1 cellular context compared by ENCODE assay signal in the genomic region with DNA sequence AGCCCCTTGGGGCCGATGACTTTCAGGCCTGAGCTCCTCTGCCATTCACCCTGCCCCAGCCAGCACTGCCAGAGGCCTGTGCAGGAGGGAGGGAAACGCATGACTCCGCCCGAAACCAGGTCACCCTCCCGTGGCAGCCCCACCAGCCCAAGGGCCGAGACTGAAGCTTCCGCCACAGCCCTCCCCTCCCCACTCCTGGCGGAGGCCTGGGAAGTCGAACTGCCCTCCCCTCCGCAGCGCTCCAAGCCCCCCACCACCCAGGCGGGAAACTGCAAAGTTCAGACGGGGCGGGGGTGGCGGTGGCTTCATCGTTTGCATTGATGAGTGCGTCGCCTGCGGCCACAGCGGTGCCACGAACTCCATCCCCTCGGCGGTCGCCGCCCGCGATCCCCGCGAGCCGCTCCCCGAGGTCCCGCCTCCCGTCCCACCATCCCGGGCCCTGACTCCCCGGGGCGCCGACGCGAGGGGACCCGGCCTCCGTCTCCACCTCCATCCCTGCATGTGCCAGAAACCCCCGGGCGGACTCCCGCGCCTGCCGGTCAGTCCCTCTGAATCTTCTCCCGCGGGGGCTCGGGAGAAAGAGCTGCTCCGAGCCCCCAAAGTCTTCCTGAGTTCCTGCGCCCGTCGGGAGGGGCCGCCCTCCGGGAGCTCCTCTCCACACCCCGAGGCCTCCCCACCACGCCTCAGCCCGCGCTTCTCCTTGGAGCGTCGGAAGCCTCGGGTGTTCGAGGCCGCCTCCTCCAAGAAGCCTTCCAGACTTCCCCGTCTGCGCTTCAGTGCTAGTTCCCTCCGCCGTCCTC.
A peak's percentile ranks its signal among the peaks of the same experiment; 100 is the strongest.
TF ChIP-seq lines count a peak whose summit lies in the region.

No MANE protein-coding gene starts in this region.

TF ChIP-seq in HepG2, 621 proteins besides CTCF, POLR2A, EP300 and RAD21 (continued from another document):
- TF ChIP-seq ZSCAN30 (CRISPR knock-in tag; IDR thresholded peaks at IDR 0.05) (0 out of 2 replicates have a peak, but pooled peaks have one; percentile 8), ZFP36 (IDR thresholded peaks at IDR 0.05; ENCODE audit: borderline replicate concordance, low read depth, low read length, partially characterized antibody) (peak; percentile 94), ZBTB2 (CRISPR knock-in tag; IDR thresholded peaks at IDR 0.05; ENCODE audit: low read depth) (0 out of 2 replicates have a peak, but pooled peaks have one; percentile 12), ARNT (IDR thresholded peaks at IDR 0.05) (no peak), KLF16 (CRISPR knock-in tag; IDR thresholded peaks at IDR 0.05) (0 out of 4 replicates have a peak, but pooled peaks of 1 of the 2 experiments have one; percentile 11), PATZ1 (CRISPR knock-in tag; IDR thresholded peaks at IDR 0.05) (peak; percentile 79), ZNF333 (CRISPR knock-in tag; IDR thresholded peaks at IDR 0.05; ENCODE audit: borderline replicate concordance) (0 out of 2 replicates have a peak, but pooled peaks have one; percentile 41), SNAPC4 (CRISPR knock-in tag; IDR thresholded peaks at IDR 0.05) (0 out of 2 replicates have a peak, but pooled peaks have one; percentile 28), ISL2 (CRISPR knock-in tag; IDR thresholded peaks at IDR 0.05) (peak; percentile 45; the same call in 1 of the 2 replicates), ADNP (CRISPR knock-in tag; IDR thresholded peaks at IDR 0.05) (0 out of 2 replicates have a peak, but pooled peaks have one; percentile 50), GTF3A (CRISPR knock-in tag; conservative IDR thresholded peaks at IDR 0.05) (0 out of 2 replicates have a peak, but pooled peaks have one; percentile 38), PITX1 (CRISPR knock-in tag; IDR thresholded peaks at IDR 0.05) (0 out of 2 replicates have a peak, but pooled peaks have one; percentile 2), FOXO4 (CRISPR knock-in tag; conservative IDR thresholded peaks at IDR 0.05) (no peak), TOPORS (CRISPR knock-in tag; IDR thresholded peaks at IDR 0.05) (0 out of 2 replicates have a peak, but pooled peaks have one; percentile 29), HIVEP1 (CRISPR knock-in tag; IDR thresholded peaks at IDR 0.05) (peak; percentile 21; the same call in 1 of the 2 replicates), ZNF20 (CRISPR knock-in tag; IDR thresholded peaks at IDR 0.05) (peak; percentile 54; the same call in 1 of the 2 replicates), MAZ (IDR thresholded peaks at IDR 0.05; ENCODE audit: borderline replicate concordance, low read depth, low read length) (no peak; the same call in 1 of the 2 replicates), MAZ (CRISPR knock-in tag; IDR thresholded peaks at IDR 0.05; ENCODE audit: low read depth) (0 out of 2 replicates have a peak, but pooled peaks have one; percentile 26), POGZ (CRISPR knock-in tag; IDR thresholded peaks at IDR 0.05) (peak; percentile 55; the same call in 1 of the 2 replicates), ZNF678 (CRISPR knock-in tag; IDR thresholded peaks at IDR 0.05) (0 out of 2 replicates have a peak, but pooled peaks have one; percentile 15), HDAC2 (CRISPR knock-in tag; IDR thresholded peaks at IDR 0.05) (0 out of 2 replicates have a peak, but pooled peaks have one; percentile 10), NFE2 (CRISPR knock-in tag; IDR thresholded peaks at IDR 0.05) (no peak), GABPB1 (CRISPR knock-in tag; IDR thresholded peaks at IDR 0.05) (peak; percentile 8; the same call in 1 of the 2 replicates), PCBP1 (IDR thresholded peaks at IDR 0.05; ENCODE audit: borderline replicate concordance, low read depth, low read length) (0 out of 2 replicates have a peak, but pooled peaks have one; percentile 30)
- TF ChIP-seq, protein P1, sequence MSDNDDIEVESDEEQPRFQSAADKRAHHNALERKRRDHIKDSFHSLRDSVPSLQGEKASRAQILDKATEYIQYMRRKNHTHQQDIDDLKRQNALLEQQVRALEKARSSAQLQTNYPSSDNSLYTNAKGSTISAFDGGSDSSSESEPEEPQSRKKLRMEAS (IDR thresholded peaks at IDR 0.05): 0 out of 2 replicates have a peak, but pooled peaks have one; percentile 13
- TF ChIP-seq, protein P2, sequence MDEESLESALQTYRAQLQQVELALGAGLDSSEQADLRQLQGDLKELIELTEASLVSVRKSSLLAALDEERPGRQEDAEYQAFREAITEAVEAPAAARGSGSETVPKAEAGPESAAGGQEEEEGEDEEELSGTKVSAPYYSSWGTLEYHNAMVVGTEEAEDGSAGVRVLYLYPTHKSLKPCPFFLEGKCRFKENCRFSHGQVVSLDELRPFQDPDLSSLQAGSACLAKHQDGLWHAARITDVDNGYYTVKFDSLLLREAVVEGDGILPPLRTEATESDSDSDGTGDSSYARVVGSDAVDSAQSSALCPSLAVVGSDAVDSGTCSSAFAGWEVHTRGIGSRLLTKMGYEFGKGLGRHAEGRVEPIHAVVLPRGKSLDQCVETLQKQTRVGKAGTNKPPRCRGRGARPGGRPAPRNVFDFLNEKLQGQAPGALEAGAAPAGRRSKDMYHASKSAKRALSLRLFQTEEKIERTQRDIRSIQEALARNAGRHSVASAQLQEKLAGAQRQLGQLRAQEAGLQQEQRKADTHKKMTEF (CRISPR knock-in tag; IDR thresholded peaks at IDR 0.05): no peak
